9 cellular contexts compared by ENCODE assay signal in genomic region chr14:101707863-101708620, GRCh38. TPM values are rescaled to one million over a fixed set of nuclear protein-coding genes. Genes with fewer than 3 reads are reported as not detected.
DNase-seq lines count a peak whose midpoint lies in the region; ATAC-seq and TF ChIP-seq lines count a peak whose summit lies in the region.
"Had no signal": no experiment of that assay in that cellular context is flagged by ENCODE, and none has a peak within 500 bp of the region (broad histone marks: within the 10 kb centered on the region; RNA-seq: fewer than 3 reads in every experiment).

No MANE protein-coding gene starts in this region.

- intact Hi-C loops in naive thymus-derived CD4-positive, alpha-beta T cell (cut with micrococcal nuclease): loop anchor here (1.0 to 10.0 kb wide), 22 partner anchors 14 to 807 kb away; partner anchors contain the start of genes HSP90AA1 (in 2 of the 2), DYNC1H1 (in 1 of the 2), WDR20 (in 1 of the 2) and ZNF839 (in 1 of the 2)

- peak overlapping the region in 6 of 11 experiments; percentile 4 to 49 (median 40); a peak in 8 of 22 replicates for H3K9ac ChIP-seq in BLaER1 treated with 17β-estradiol and CSF1 and Interleukin-3, amounts not matched to agents 10 nM and 100 nM

- H3K4me2 ChIP-seq in BLaER1 treated with 17β-estradiol and CSF1 and Interleukin-3, amounts not matched to agents 10 nM and 100 nM: peak overlapping the region; percentile 38 to 92 (median 72)

- H3K36me3 ChIP-seq in BLaER1 treated with 17β-estradiol and CSF1 and Interleukin-3, amounts not matched to agents 10 nM and 100 nM: no peaks in the 10 kb centered on the region
- H3K36me3 ChIP-seq in HEK293 (ENCODE audit: control insufficient read depth in 2 of 2, insufficient read depth in 1 of 2, low read length in 2 of 2): no peaks in the 10 kb centered on the region
- H3K36me3 ChIP-seq in naive thymus-derived CD4-positive, alpha-beta T cell (ENCODE audit: control insufficient read depth in 2 of 3, insufficient read depth in 3 of 3, low read length in 3 of 3): no peaks in the 10 kb centered on the region
- H3K36me3 ChIP-seq: thyroid gland had no signal

- peaks cover 19% of the 10 kb centered on the region for H3K4me1 Mint-ChIP-seq in activated T-helper 17 cell treated with anti-CD3 and anti-CD28 coated beads, Interleukin-2, amount 50 U/mL, for 72 hours
- H3K4me1 Mint-ChIP-seq in naive thymus-derived CD4-positive, alpha-beta T cell: peaks cover 17 to 48% (median 35%) of the 10 kb centered on the region in 7 donors

- peak overlapping the region in 6 of 11 experiments; percentile 4 to 58 (median 40); a peak in 7 of 22 replicates for H3K27ac ChIP-seq in BLaER1 treated with 17β-estradiol and CSF1 and Interleukin-3, amounts not matched to agents 10 nM and 100 nM
- H3K27ac ChIP-seq in HEK293 (ENCODE audit: extremely low read depth, low read depth, low read length): no peak overlapping the region
- H3K27ac ChIP-seq in naive thymus-derived CD4-positive, alpha-beta T cell (ENCODE audit: low read depth, low read length): peak overlapping the region; percentile 30

- in situ Hi-C loops in GM13976 (cut with MboI; ENCODE audit: low sequenced_read_pairs, unreplicated experiment): no loop called here

- peaks cover 0 to 9% (median 0%) of the 10 kb centered on the region in 11 experiments; a peak in 2 of 22 replicates for H3K27me3 ChIP-seq in BLaER1 treated with 17β-estradiol and CSF1 and Interleukin-3, amounts not matched to agents 10 nM and 100 nM
- no peaks in the 10 kb centered on the region for H3K27me3 ChIP-seq in naive thymus-derived CD4-positive, alpha-beta T cell (ENCODE audit: control insufficient read depth in 2 of 2, insufficient read depth in 2 of 2, low read length in 2 of 2)
- H3K27me3 ChIP-seq: thyroid gland had no signal

- H4K20me1 ChIP-seq in BLaER1 treated with 17β-estradiol and CSF1 and Interleukin-3, amounts not matched to agents 10 nM and 100 nM: no peaks in the 10 kb centered on the region

- peaks cover 42 to 65% (median 62%) of the 10 kb centered on the region in 10 experiments for H3K4me1 ChIP-seq in BLaER1 treated with 17β-estradiol and CSF1 and Interleukin-3, amounts not matched to agents 10 nM and 100 nM
- H3K4me1 ChIP-seq in HEK293 (ENCODE audit: control insufficient read depth, insufficient read depth, low read length): no peaks in the 10 kb centered on the region
- peaks cover 24 to 39% of the 10 kb centered on the region in 2 donors for H3K4me1 ChIP-seq in naive thymus-derived CD4-positive, alpha-beta T cell (ENCODE audit: control insufficient read depth in 2 of 2, insufficient read depth in 2 of 2, low read length in 2 of 2)

- H3K36me3 Mint-ChIP-seq in activated T-helper 17 cell treated with anti-CD3 and anti-CD28 coated beads, Interleukin-2, amount 50 U/mL, for 72 hours (ENCODE audit: low read depth): no peaks in the 10 kb centered on the region
- peaks cover 0 to 3% (median 0%) of the 10 kb centered on the region in 5 donors for H3K36me3 Mint-ChIP-seq in naive thymus-derived CD4-positive, alpha-beta T cell

- POLR2A ChIA-PET in HEK293 (lab: Yijun Ruan, JAX): interaction anchor here (0.9 to 1.3 kb wide), 2 partner anchors 52 to 257 kb away, joined by 3 to 7 read pairs; no protein-coding TSS in a partner anchor
- POLR2A ChIA-PET in naive thymus-derived CD4-positive, alpha-beta T cell (lab: Charles Lee): interaction anchor here (0.7 to 5.1 kb wide), 24 partner anchors 11 to 606 kb away, joined by 3 to 38 read pairs (median 6); no protein-coding TSS in a partner anchor

- peak overlapping the region; percentile 47 for H3K27ac Mint-ChIP-seq in activated T-helper 17 cell treated with anti-CD3 and anti-CD28 coated beads, Interleukin-2, amount 50 U/mL, for 72 hours
- H3K27ac Mint-ChIP-seq in naive thymus-derived CD4-positive, alpha-beta T cell: peak overlapping the region; percentile 36 to 95 (median 90)

- no peaks in the 10 kb centered on the region for H3K9me3 Mint-ChIP-seq in activated T-helper 17 cell treated with anti-CD3 and anti-CD28 coated beads, Interleukin-2, amount 50 U/mL, for 72 hours
- no peaks in the 10 kb centered on the region for H3K9me3 Mint-ChIP-seq in naive thymus-derived CD4-positive, alpha-beta T cell

- CTCF ChIA-PET in HEK293 (lab: Yijun Ruan, JAX): interaction anchor here (0.5 to 1.9 kb wide), 15 partner anchors 21 to 450 kb away, joined by 3 to 15 read pairs (median 4); no protein-coding TSS in a partner anchor
- CTCF ChIA-PET in naive thymus-derived CD4-positive, alpha-beta T cell (lab: Charles Lee): interaction anchor here (0.6 to 3.9 kb wide), 21 partner anchors 12 to 244 kb away, joined by 3 to 56 read pairs (median 5); no protein-coding TSS in a partner anchor

- peaks cover 0 to 9% (median 0%) of the 10 kb centered on the region in 11 experiments; a peak in 2 of 22 replicates for H3K9me3 ChIP-seq in BLaER1 treated with 17β-estradiol and CSF1 and Interleukin-3, amounts not matched to agents 10 nM and 100 nM (replicated peaks in 1 of 11)
- no peaks in the 10 kb centered on the region for H3K9me3 ChIP-seq in HEK293 (ENCODE audit: control insufficient read depth, insufficient read depth, low read depth, low read length)
- no peaks in the 10 kb centered on the region for H3K9me3 ChIP-seq in naive thymus-derived CD4-positive, alpha-beta T cell (ENCODE audit: control insufficient read depth in 2 of 3, low read length in 3 of 3)
- H3K9me3 ChIP-seq: thyroid gland had no signal

- no peak overlapping the region for H3K4me3 ChIP-seq in BLaER1 treated with 17β-estradiol and CSF1 and Interleukin-3, amounts not matched to agents 10 nM and 100 nM
- no peak overlapping the region for H3K4me3 ChIP-seq in HEK293 (ENCODE audit: low read depth, low read length)
- peak overlapping the region; percentile 8 for H3K4me3 ChIP-seq in naive thymus-derived CD4-positive, alpha-beta T cell (ENCODE audit: low read length)
- H3K4me3 ChIP-seq: thyroid gland had no signal

- DNase-seq in naive thymus-derived CD4-positive, alpha-beta T cell: no peak
- no peak for DNase-seq in stimulated activated CD4-positive, alpha-beta T cell treated with anti-CD3 and anti-CD28 coated beads, Interleukin-4, amount 100 ng/mL, for 4 hours
- no peak for DNase-seq in pons (ENCODE audit: low spot score)
- DNase-seq in hypothalamus (lab: John Stamatoyannopoulos, UW): no peak
- no peak for DNase-seq in GM13976 (ENCODE audit: low spot score)

- ATAC-seq in activated T-helper 17 cell treated with anti-CD3 and anti-CD28 coated beads, Interleukin-2, amount 50 U/mL, for 72 hours (replicated peaks): no peak
- ATAC-seq in naive thymus-derived CD4-positive, alpha-beta T cell: no peak

- no peaks in the 10 kb centered on the region for H3K27me3 Mint-ChIP-seq in activated T-helper 17 cell treated with anti-CD3 and anti-CD28 coated beads, Interleukin-2, amount 50 U/mL, for 72 hours
- peaks cover 0 to 18% (median 0%) of the 10 kb centered on the region in 5 donors for H3K27me3 Mint-ChIP-seq in naive thymus-derived CD4-positive, alpha-beta T cell

- H3K4me3 Mint-ChIP-seq in activated T-helper 17 cell treated with anti-CD3 and anti-CD28 coated beads, Interleukin-2, amount 50 U/mL, for 72 hours: peak overlapping the region; percentile 61
- peak overlapping the region; percentile 18 to 83 (median 75) for H3K4me3 Mint-ChIP-seq in naive thymus-derived CD4-positive, alpha-beta T cell

- TF ChIP-seq CTCF in HEK293 (tag by site-specific recombination; IDR thresholded peaks at IDR 0.05) (no peak), GM13976 (IDR thresholded peaks at IDR 0.05; ENCODE audit: borderline replicate concordance, control extremely low read depth, extremely low read depth, insufficient read depth, missing control alignments) (no peak)

TF ChIP-seq in HEK293, 187 proteins besides CTCF, POLR2A, EP300 and RAD21:
- TF ChIP-seq HOXD13 (CRISPR knock-in tag; IDR thresholded peaks at IDR 0.05; ENCODE audit: borderline replicate concordance) (no peak), ZFP69B (tag by site-specific recombination; IDR thresholded peaks at IDR 0.05) (0 out of 2 replicates have a peak, but pooled peaks have one; percentile 26)

RNA-seq across cellular contexts. Expression of gene PPP2R5C, which starts 53.5 kb away (rescaled TPM):
- 100 to 1,000 TPM; 232 to 283 TPM for total RNA-seq in activated T-helper 17 cell treated with anti-CD3 and anti-CD28 coated beads, Interleukin-2, amount 50 U/mL, for 72 hours
- total RNA-seq in naive thymus-derived CD4-positive, alpha-beta T cell: 100 to 1,000 TPM; 266 to 449 (median 405) TPM
- polyA plus RNA-seq in naive thymus-derived CD4-positive, alpha-beta T cell: 100 to 1,000 TPM; 155 to 181 TPM
